ENCODE assay signal across 35 cellular contexts in the genomic region with DNA sequence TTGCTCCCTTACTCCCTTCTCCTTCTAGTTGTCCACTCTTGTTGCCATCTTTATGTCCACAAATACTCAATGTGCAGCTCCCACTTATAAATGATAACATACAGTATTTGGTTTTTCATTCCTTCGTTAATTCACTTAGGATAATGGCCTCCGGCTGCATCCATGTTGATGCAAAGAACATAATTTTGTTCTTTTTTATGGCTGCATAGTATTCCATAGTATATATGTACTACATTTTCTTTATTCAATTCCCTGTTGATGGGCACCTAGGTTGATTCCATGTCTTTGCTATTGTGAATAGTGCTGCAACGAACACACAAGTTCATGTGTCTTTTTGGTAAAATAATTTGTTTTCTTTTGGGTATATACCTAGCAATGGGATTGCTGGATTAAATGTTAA.
"Had no signal": no experiment of that assay in that cellular context is flagged by ENCODE, and none has a peak within 500 bp of the region (broad histone marks: within the 10 kb centered on the region; RNA-seq: fewer than 3 reads in every experiment).

No MANE protein-coding gene starts in this region.

- DNase-seq: Kasumi-1, MG63, MM.1S, MV-4-11, NCI-H1048, NCI-H1092, NCI-H1092 treated with DMSO at 0.1 percent for 48 hours, NCI-H1105, NCI-H1105 treated with DMSO at 0.1 percent for 48 hours, NCI-H1417, NCI-H1417 treated with DMSO at 0.1 percent for 48 hours, NCI-H1436, NCI-H1436 treated with DMSO at 0.1 percent for 48 hours, NCI-H146, NCI-H1694, NCI-H1694 treated with DMSO at 0.1 percent for 48 hours, NCI-H187, NCI-H187 treated with DMSO at 0.1 percent for 48 hours, NCI-H1930, NCI-H2029, NCI-H2029 treated with DMSO at 0.1 percent for 48 hours, NCI-H2081, NCI-H2081 treated with DMSO at 0.1 percent for 48 hours, NCI-H2107, NCI-H2171, NCI-H2227 treated with DMSO at 0.1 percent for 48 hours, NCI-H226, NCI-H345, NCI-H446, NCI-H446 treated with DMSO at 0.1 percent for 48 hours, NCI-H510A, NCI-H510A treated with DMSO at 0.1 percent for 48 hours, NCI-H524, NCI-H524 treated with DMSO at 0.1 percent for 48 hours, NCI-H526 had no signal

- H3K4me3 ChIP-seq: MG63 had no signal

- H3K27me3 ChIP-seq: MG63 had no signal

- H3K9me3 ChIP-seq: MG63 had no signal

- H3K36me3 ChIP-seq: MG63 had no signal
